8 cellular contexts compared by ENCODE assay signal in genomic region chr19:38975214-38975860, GRCh38. TPM values are rescaled to one million over a fixed set of nuclear protein-coding genes. Genes with fewer than 3 reads are reported as not detected.
DNase-seq lines count a peak whose midpoint lies in the region; FAIRE-seq and TF ChIP-seq lines count a peak whose summit lies in the region.

Gene FBXO17, minus strand, starts transcription at chr19:38975742. Its CDS starts 25,423 bp downstream, at chr19:38950319.

- H3K36me3 ChIP-seq in kidney (ENCODE audit: control insufficient read depth in 1 of 2, insufficient read depth in 2 of 2, low read length in 2 of 2) (no peaks in the 10 kb centered on the region), skeletal muscle tissue (ENCODE audit: control insufficient read depth in 3 of 3, insufficient read depth in 3 of 3, low read length in 3 of 3) (no peaks in the 10 kb centered on the region)

- H3K27me3 ChIP-seq in skeletal muscle tissue (ENCODE audit: control insufficient read depth in 3 of 3, insufficient read depth in 3 of 3, low read length in 3 of 3): peaks cover 10 to 17% (median 13%) of the 10 kb centered on the region in 3 donors

- peak within 1 kb of the TSS; percentile 81 for H3K27ac ChIP-seq in cingulate gyrus (ENCODE audit: low read depth, low read length)
- H3K27ac ChIP-seq in kidney (ENCODE audit: low read depth in 2 of 2, low read length in 2 of 2): peak within 1 kb of the TSS; percentile 87 to 88
- H3K27ac ChIP-seq in skeletal muscle tissue (ENCODE audit: low read depth, low read length): peak within 1 kb of the TSS; percentile 41

- TF ChIP-seq CTCF in kidney (IDR thresholded peaks at IDR 0.05; ENCODE audit: borderline replicate concordance, extremely low read depth, insufficient read depth): no peak

- FAIRE-seq in kidney (lab: Jason Lieb, UNC) (no peak), GM12891 (lab: Jason Lieb, UNC) (no peak)

- TF ChIP-seq POLR2A in GM12891 (IDR thresholded peaks at IDR 0.05; ENCODE audit: low read depth, low read length): no peak

- peak in 9 of 14 donors; percentile 5 to 60 (median 32) for DNase-seq in C1 segment of cervical spinal cord (lab: John Stamatoyannopoulos, UW)
- DNase-seq in NCI-H146 treated with DMSO at 0.1 percent for 48 hours (lab: John Stamatoyannopoulos, UW; ENCODE audit: unreplicated experiment): peak; percentile 23
- DNase-seq in kidney: peak; percentile 85
- no peak for DNase-seq in stimulated activated CD4-positive, alpha-beta T cell treated with anti-CD3 and anti-CD28 coated beads, Interleukin-2, amount 100 ng/mL, for 48 hours
- no peak for DNase-seq in NCI-H524 treated with DMSO at 0.1 percent for 48 hours (lab: John Stamatoyannopoulos, UW)
- no peak for DNase-seq in GM12891 (ENCODE audit: insufficient read length, low spot score)

- H3K4me3 ChIP-seq in kidney (ENCODE audit: low read length in 2 of 2) (peak within 1 kb of the TSS; percentile 53 to 71), skeletal muscle tissue (ENCODE audit: low read length in 3 of 3) (peak within 1 kb of the TSS; percentile 52 to 67 (median 59))

- H3K4me1 ChIP-seq in kidney (ENCODE audit: control insufficient read depth in 1 of 2, insufficient read depth in 1 of 2, low read depth in 1 of 2, low read length in 2 of 2): peaks cover 0 to 5% of the 10 kb centered on the region in 2 donors
- peaks cover 0 to 13% (median 6%) of the 10 kb centered on the region in 3 donors for H3K4me1 ChIP-seq in skeletal muscle tissue (ENCODE audit: control insufficient read depth in 3 of 3, insufficient read depth in 3 of 3, low read length in 3 of 3)

- H3K9me3 ChIP-seq in kidney (ENCODE audit: control insufficient read depth in 1 of 2, low read length in 2 of 2) (peaks cover 0 to under 1% of the 10 kb centered on the region in 2 donors), skeletal muscle tissue (ENCODE audit: control insufficient read depth in 3 of 3, low read length in 3 of 3) (no peaks in the 10 kb centered on the region)

- H3K9ac ChIP-seq in kidney (ENCODE audit: low read length in 2 of 2) (peak within 1 kb of the TSS; percentile 34 to 87), skeletal muscle tissue (ENCODE audit: low read depth in 1 of 3, low read length in 3 of 3) (peak within 1 kb of the TSS; percentile 53 to 79 (median 73))

- intact Hi-C loops in kidney (cut with DNase I): no loop called here

TF ChIP-seq in GM12891, 5 proteins besides CTCF, POLR2A, EP300 and RAD21:
- TF ChIP-seq PAX5 (IDR thresholded peaks at IDR 0.05; ENCODE audit: insufficient read depth, low read length, severe bottlenecking) (no peak), TAF1 (IDR thresholded peaks at IDR 0.05; ENCODE audit: low read depth, low read length) (no peak), POU2F2 (IDR thresholded peaks at IDR 0.05; ENCODE audit: low read depth, low read length) (no peak), SPI1 (IDR thresholded peaks at IDR 0.05; ENCODE audit: low read depth, low read length) (no peak), POLR2AphosphoS5 (IDR thresholded peaks at IDR 0.05; ENCODE audit: low read depth, low read length) (no peak)

RNA-seq across cellular contexts. Expression of gene FBXO17, which starts in this region (rescaled TPM):
- total RNA-seq in kidney: 32.3 TPM
- 44.3 TPM for polyA plus RNA-seq in kidney (ENCODE audit: insufficient read depth, low read depth, low replicate concordance)
- total RNA-seq in skeletal muscle tissue: 15.1 TPM
- polyA plus RNA-seq in GM12891 (2012; ENCODE audit: low read depth, missing spikeins): 0.42 TPM

Comparison
In these comparisons a context has a peak if more than half of its experiments do, and no peak if none do; other contexts are left out.
1. DNase-seq: peak in C1 segment of cervical spinal cord (9 of 14), NCI-H146 treated with DMSO at 0.1 percent for 48 hours (single experiment) and kidney (single experiment); none in stimulated activated CD4-positive, alpha-beta T cell treated with anti-CD3 and anti-CD28 coated beads, Interleukin-2, amount 100 ng/mL, for 48 hours (0 of 2), NCI-H524 treated with DMSO at 0.1 percent for 48 hours (single experiment) and GM12891 (single experiment).
2. Peak in every context shown above with its lines, with median percentiles within 50 percentile points of each other: H3K27ac ChIP-seq.